In the genomic region with DNA sequence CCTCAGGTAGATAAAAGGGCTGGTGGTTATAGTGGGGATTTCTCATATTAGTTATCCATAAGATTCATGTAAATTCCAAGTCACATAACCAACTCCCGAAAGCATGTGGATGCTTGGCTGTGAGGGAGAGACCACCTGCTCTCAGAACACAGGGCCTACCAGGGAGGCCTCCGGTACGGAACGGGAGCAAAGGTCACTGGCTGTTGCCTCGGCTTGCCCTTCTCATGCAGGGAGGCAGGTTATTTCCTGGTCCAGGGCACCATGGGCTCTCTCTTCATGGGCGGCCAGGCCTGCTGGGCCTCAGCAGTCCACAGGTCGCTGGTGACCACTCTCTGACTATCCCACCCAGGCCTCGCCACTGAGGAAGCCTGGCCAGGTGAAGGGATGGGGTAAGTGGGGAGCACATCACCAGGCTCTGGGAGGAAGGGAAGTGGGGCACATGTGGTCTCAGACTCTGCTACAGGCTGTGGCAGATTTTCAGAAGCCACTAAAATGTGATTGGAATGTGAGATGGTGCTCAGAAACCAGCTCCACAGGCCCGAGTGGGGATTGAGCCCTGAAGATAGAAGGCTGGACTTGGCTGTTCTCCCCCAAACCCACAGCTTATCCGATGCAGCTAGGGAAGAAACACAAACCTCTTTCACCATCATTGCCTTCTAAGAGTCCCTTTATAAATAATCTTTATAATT, we compare ENCODE assay signal across 34 cellular contexts. TPM values are rescaled to one million over a fixed set of nuclear protein-coding genes. Genes with fewer than 3 reads are reported as not detected.
DNase-seq lines count a peak whose midpoint lies in the region; ATAC-seq, FAIRE-seq and TF ChIP-seq lines count a peak whose summit lies in the region.
"Had no signal": no experiment of that assay in that cellular context is flagged by ENCODE, and none has a peak within 500 bp of the region (broad histone marks: within the 10 kb centered on the region; RNA-seq: fewer than 3 reads in every experiment).

No MANE protein-coding gene starts in this region.

- CTCF ChIA-PET in PC-9 (lab: Charles Lee): no interaction called here

- no peaks in the 10 kb centered on the region for H3K27me3 ChIP-seq in astrocyte (ENCODE audit: insufficient read depth, low read length)
- H3K27me3 ChIP-seq in small intestine (ENCODE audit: control insufficient read depth in 2 of 2, insufficient read depth in 2 of 2, low read length in 2 of 2): no peaks in the 10 kb centered on the region
- H3K27me3 ChIP-seq in PC-9 (ENCODE audit: insufficient read depth, low read depth): no peaks in the 10 kb centered on the region
- H3K27me3 ChIP-seq in prostate gland (replicated peaks; ENCODE audit: insufficient read depth): no peaks in the 10 kb centered on the region
- H3K27me3 ChIP-seq: cardiac muscle cell had no signal

- POLR2A ChIA-PET in PC-9 (lab: Charles Lee; ENCODE audit: unreplicated experiment): interaction anchor here (0.5 kb wide), 1 partner anchor 56 kb away, joined by 4 read pairs; no protein-coding TSS in a partner anchor

- no peak overlapping the region for H3K27ac ChIP-seq in astrocyte (ENCODE audit: low read depth, low read length)
- H3K27ac ChIP-seq in kidney (ENCODE audit: low read depth in 2 of 2, low read length in 2 of 2): peak overlapping the region; percentile 20 to 74
- H3K27ac ChIP-seq in small intestine (ENCODE audit: low read depth in 1 of 2, low read length in 1 of 2): peak overlapping the region in 1 of 2 donors; percentile 1
- H3K27ac ChIP-seq in substantia nigra (ENCODE audit: low read depth, low read length, poor library complexity, severe bottlenecking): no peak overlapping the region
- no peak overlapping the region for H3K27ac ChIP-seq in PC-9
- no peak overlapping the region for H3K27ac ChIP-seq in prostate gland
- H3K27ac ChIP-seq: cardiac muscle cell had no signal

- H3K4me1 ChIP-seq in astrocyte (ENCODE audit: insufficient read depth, low read length): peaks cover 21% of the 10 kb centered on the region
- H3K4me1 ChIP-seq in kidney (ENCODE audit: control insufficient read depth in 1 of 2, insufficient read depth in 1 of 2, low read depth in 1 of 2, low read length in 2 of 2): peaks cover 9 to 29% of the 10 kb centered on the region in 2 donors
- peaks cover 3 to 5% of the 10 kb centered on the region in 2 donors for H3K4me1 ChIP-seq in small intestine (ENCODE audit: control insufficient read depth in 2 of 2, insufficient read depth in 1 of 2, low read depth in 1 of 2, low read length in 1 of 2)
- H3K4me1 ChIP-seq in PC-9 (replicated peaks; ENCODE audit: insufficient read depth): peaks cover 21% of the 10 kb centered on the region
- H3K4me1 ChIP-seq in prostate gland (replicated peaks): no peaks in the 10 kb centered on the region

- DNase-seq in GM04503 (ENCODE audit: low read depth) (peak; percentile 34), astrocyte (ENCODE audit: low read depth) (peak; percentile 53), kidney (no peak), small intestine (peak; percentile 56), substantia nigra (lab: John Stamatoyannopoulos, UW) (no peak), PC-9 (no peak), prostate gland (ENCODE audit: low spot score) (no peak)
- DNase-seq: activated CD4-positive, alpha-beta T cell treated with anti-CD3 and anti-CD28 coated beads for 1 hour; activated naive CD4-positive, alpha-beta T cell; activated T-cell treated with anti-CD3 and anti-CD28 coated beads, Interleukin-2, amount 50 U/mL, for 72 hours; amygdala; DND-41; effector memory CD8-positive, alpha-beta T cell; erythroblast; head of caudate nucleus; MM.1S; natural killer cell; NCI-H1105 treated with DMSO at 0.1 percent for 48 hours; NCI-H2081; NCI-H226; NCI-H526 treated with DMSO at 0.1 percent for 48 hours; Right ventricle myocardium superior had no signal

- H3K36me3 Mint-ChIP-seq in astrocyte (ENCODE audit: low read depth, unreplicated experiment): peaks cover 27% of the 10 kb centered on the region
- H3K36me3 Mint-ChIP-seq: activated CD4-positive, alpha-beta memory T cell treated with anti-CD3 and anti-CD28 coated beads for 36 hours; natural killer cell had no signal

- H3K4me3 Mint-ChIP-seq in astrocyte (ENCODE audit: unreplicated experiment): no peak overlapping the region
- H3K4me3 Mint-ChIP-seq: activated CD4-positive, alpha-beta memory T cell treated with anti-CD3 and anti-CD28 coated beads for 36 hours; activated T-cell treated with anti-CD3 and anti-CD28 coated beads, Interleukin-2, amount 50 U/mL, for 72 hours; effector memory CD8-positive, alpha-beta T cell; natural killer cell; stimulated activated memory B cell treated with anti-CD40 and anti-IgM and Interleukin-4, amounts not matched to agents 10 μg/mL and 1 μg/mL and 100 μg/mL, for 72 hours had no signal

- peaks cover 4% of the 10 kb centered on the region for H3K9me3 Mint-ChIP-seq in astrocyte (ENCODE audit: unreplicated experiment)
- H3K9me3 Mint-ChIP-seq: effector memory CD8-positive, alpha-beta T cell; natural killer cell had no signal

- H3K9ac ChIP-seq in astrocyte (ENCODE audit: low read length): no peak overlapping the region
- H3K9ac ChIP-seq in kidney (ENCODE audit: low read length in 2 of 2): no peak overlapping the region

- no peak for TF ChIP-seq POLR2A in prostate gland (IDR thresholded peaks at IDR 0.05)

- H2AFZ ChIP-seq in astrocyte (ENCODE audit: low read depth, low read length) (no peak overlapping the region), PC-9 (no peak overlapping the region)

- H3K79me2 ChIP-seq in astrocyte (ENCODE audit: insufficient read depth, low read length) (no peaks in the 10 kb centered on the region), PC-9 (ENCODE audit: low read depth) (no peaks in the 10 kb centered on the region)

- no peak for ATAC-seq in HG03108 (IDR thresholded peaks at IDR 0.05; ENCODE audit: unreplicated experiment)
- ATAC-seq: effector memory CD8-positive, alpha-beta T cell; natural killer cell; stimulated activated memory B cell treated with anti-CD40 and anti-IgM and Interleukin-4, amounts not matched to agents 10 μg/mL and 1 μg/mL and 100 μg/mL, for 72 hours had no signal

- H3K4me1 Mint-ChIP-seq in astrocyte (ENCODE audit: low read depth, unreplicated experiment): peaks cover 22% of the 10 kb centered on the region

- no peak for TF ChIP-seq CTCF in astrocyte (IDR thresholded peaks at IDR 0.05; ENCODE audit: insufficient read depth, low read depth, low read length)
- no peak for TF ChIP-seq CTCF in kidney (IDR thresholded peaks at IDR 0.05; ENCODE audit: borderline replicate concordance, extremely low read depth, insufficient read depth)
- no peak for TF ChIP-seq CTCF in PC-9 (conservative IDR thresholded peaks at IDR 0.05)
- no peak for TF ChIP-seq CTCF in prostate gland (IDR thresholded peaks at IDR 0.05)

- H4K20me1 ChIP-seq in astrocyte (ENCODE audit: insufficient read depth, low read length) (no peaks in the 10 kb centered on the region), PC-9 (ENCODE audit: insufficient read depth) (no peaks in the 10 kb centered on the region)

- peaks cover 4% of the 10 kb centered on the region; the same call in 1 of the 2 replicates for H3F3A ChIP-seq in PC-9 (ENCODE audit: insufficient read depth, low read depth)

- H3K4me3 ChIP-seq in astrocyte (ENCODE audit: insufficient read depth, low read depth, low read length) (no peak overlapping the region), kidney (ENCODE audit: low read length in 2 of 2) (no peak overlapping the region), small intestine (ENCODE audit: low read depth in 1 of 2, low read length in 2 of 2) (no peak overlapping the region), PC-9 (no peak overlapping the region), prostate gland (no peak overlapping the region)
- H3K4me3 ChIP-seq: cardiac muscle cell, lung had no signal

- WGBS in small intestine, 3 donors: 45 to 59% (median 46%) methylated on average over 9 to 10 of the region's 10 CpGs
- 68% methylated on average over 10 of the region's 10 CpGs for WGBS in prostate gland

- FAIRE-seq in astrocyte (lab: Jason Lieb, UNC) (no peak), kidney (lab: Jason Lieb, UNC) (no peak), small intestine (lab: Jason Lieb, UNC) (no peak)
- FAIRE-seq: colon, GM19239, H1 had no signal

- H3K9me3 ChIP-seq in astrocyte (ENCODE audit: insufficient read depth, low read depth, low read length): no peaks in the 10 kb centered on the region
- no peaks in the 10 kb centered on the region for H3K9me3 ChIP-seq in kidney (ENCODE audit: control insufficient read depth in 1 of 2, low read length in 2 of 2)
- no peaks in the 10 kb centered on the region for H3K9me3 ChIP-seq in small intestine (ENCODE audit: control insufficient read depth, low read depth)
- no peaks in the 10 kb centered on the region for H3K9me3 ChIP-seq in PC-9 (ENCODE audit: insufficient read depth, low read depth)
- no peaks in the 10 kb centered on the region for H3K9me3 ChIP-seq in prostate gland

- H3K27ac Mint-ChIP-seq in astrocyte (ENCODE audit: unreplicated experiment): peak overlapping the region; percentile 31
- H3K27ac Mint-ChIP-seq: activated CD4-positive, alpha-beta memory T cell treated with anti-CD3 and anti-CD28 coated beads for 36 hours; activated T-cell treated with anti-CD3 and anti-CD28 coated beads, Interleukin-2, amount 50 U/mL, for 72 hours; effector memory CD8-positive, alpha-beta T cell; natural killer cell; stimulated activated memory B cell treated with anti-CD40 and anti-IgM and Interleukin-4, amounts not matched to agents 10 μg/mL and 1 μg/mL and 100 μg/mL, for 72 hours had no signal

- peaks cover 2% of the 10 kb centered on the region for H3K27me3 Mint-ChIP-seq in astrocyte (ENCODE audit: low read depth, unreplicated experiment)
- H3K27me3 Mint-ChIP-seq: stimulated activated memory B cell treated with anti-CD40 and anti-IgM and Interleukin-4, amounts not matched to agents 10 μg/mL and 1 μg/mL and 100 μg/mL, for 72 hours had no signal

- H3K36me3 ChIP-seq in astrocyte (ENCODE audit: insufficient read depth, low read length) (no peaks in the 10 kb centered on the region), kidney (ENCODE audit: control insufficient read depth in 1 of 2, insufficient read depth in 2 of 2, low read length in 2 of 2) (peaks cover 37 to 79% of the 10 kb centered on the region in 2 donors), small intestine (ENCODE audit: control insufficient read depth in 2 of 2, insufficient read depth in 2 of 2, low read length in 2 of 2) (no peaks in the 10 kb centered on the region), PC-9 (ENCODE audit: low read depth) (no peaks in the 10 kb centered on the region), prostate gland (no peaks in the 10 kb centered on the region)
- H3K36me3 ChIP-seq: cardiac muscle cell had no signal

- intact Hi-C loops in kidney (cut with DNase I): no loop called here
- intact Hi-C loops in PC-9 (cut with micrococcal nuclease; ENCODE audit: unreplicated experiment): no loop called here
- intact Hi-C loops in prostate gland (cut with DNase I): no loop called here

- H3K4me2 ChIP-seq in astrocyte (ENCODE audit: low read length) (no peak overlapping the region), PC-9 (no peak overlapping the region)

- no TSS peak for BruUV-seq in PC-9 (replicated peaks; lab: Mats Ljungman, UMichigan)

- H3K9me2 ChIP-seq in PC-9 (ENCODE audit: insufficient read depth): no peaks in the 10 kb centered on the region

RNA-seq across cellular contexts. Expression of gene HNF1B, which starts 45.4 kb away (rescaled TPM):
- total RNA-seq in astrocyte (15.6 and 17.8 TPM in 2 replicates), kidney (185 TPM), PC-9 (2021) (not detected in 2 replicates), prostate gland (1 to 10 TPM; 2.7 to 7.0 TPM)
- polyA plus RNA-seq in kidney (ENCODE audit: insufficient read depth, low read depth, low replicate concordance) (84.1 TPM), small intestine (10 to 100 TPM in 2 of 3 donors, 1 to 10 TPM in 1; 10.0 to 18.1 (median 11.9) TPM)
- total RNA-seq: activated CD4-positive, alpha-beta memory T cell treated with anti-CD3 and anti-CD28 coated beads for 36 hours; cardiac muscle cell; fibroblast of villous mesenchyme; mononuclear cell; natural killer cell; osteoblast; Right ventricle myocardium superior; skeletal muscle tissue had no signal
- polyA plus RNA-seq: cardiac muscle cell had no signal

RNA-seq across cellular contexts. Expression of gene DDX52, which starts 56.2 kb away (rescaled TPM):
- 52.2 and 55.1 TPM in 2 replicates for total RNA-seq in astrocyte
- total RNA-seq in kidney: 26.9 TPM
- 14.0 TPM for polyA plus RNA-seq in kidney (ENCODE audit: insufficient read depth, low read depth, low replicate concordance)
- 10 to 100 TPM; 16.8 to 18.1 (median 17.1) TPM for polyA plus RNA-seq in small intestine
- 23.5 and 31.8 TPM in 2 replicates for total RNA-seq in PC-9 (2021)
- total RNA-seq in prostate gland: 10 to 100 TPM; 14.8 to 17.5 TPM

Comparison
In these comparisons a context has a peak if more than half of its experiments do, and no peak if none do; other contexts are left out.
1. DNase-seq: peak in GM04503 (single experiment), astrocyte (single experiment) and small intestine (single experiment); none in kidney (single experiment), substantia nigra (0 of 49), PC-9 (0 of 2) and prostate gland (single experiment).
2. H3K27ac ChIP-seq: peak in kidney (2 of 2); none in astrocyte (single experiment), substantia nigra (single experiment), PC-9 (single experiment) and prostate gland (0 of 2).